Comparison of ENCODE assay signal across 10 cellular contexts in the genomic region with DNA sequence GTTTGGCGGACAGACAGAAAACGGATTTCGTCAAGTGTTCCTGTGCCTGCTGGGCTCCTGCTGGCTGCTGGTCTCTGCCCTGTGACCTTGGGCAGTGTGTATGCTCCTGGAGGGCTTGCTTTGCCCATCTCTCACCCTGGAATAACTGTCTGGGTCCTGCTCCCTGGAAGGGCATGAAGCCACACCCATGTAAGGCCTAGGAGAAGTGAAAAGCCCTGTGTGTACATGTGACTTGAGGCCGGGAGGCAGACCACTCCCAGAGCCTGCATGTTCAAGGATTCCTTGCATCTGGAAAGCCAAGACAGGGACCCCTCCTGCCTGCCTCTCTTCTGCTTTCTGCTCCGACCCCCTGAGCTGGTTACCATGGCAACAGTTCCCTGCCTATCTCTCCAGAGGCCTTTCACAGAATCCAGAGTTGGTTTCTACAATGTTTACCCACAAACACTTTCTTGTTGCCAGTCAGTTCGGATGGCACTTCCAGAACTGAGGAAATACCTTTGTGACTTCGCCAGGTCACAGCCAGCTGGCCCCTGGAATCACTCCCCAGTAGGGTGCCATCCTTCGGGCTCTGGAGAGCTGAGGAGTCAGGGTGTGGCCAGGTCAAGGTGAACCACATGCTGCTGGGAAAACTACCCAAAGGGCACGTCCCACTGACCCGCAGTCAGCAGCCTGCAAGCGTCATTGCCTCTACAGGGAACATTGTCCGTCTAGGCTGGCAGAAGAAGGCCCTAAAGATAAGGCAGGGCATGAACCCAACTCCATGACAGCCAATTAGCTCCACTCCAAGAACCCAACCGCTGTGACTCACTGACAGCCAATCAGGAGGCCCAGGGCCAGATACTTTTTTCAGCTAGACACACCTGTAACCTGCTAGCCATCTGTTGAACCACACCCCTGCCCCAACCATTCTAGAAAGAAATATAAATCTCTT. TPM values are rescaled to one million over a fixed set of nuclear protein-coding genes. Genes with fewer than 3 reads are reported as not detected.
DNase-seq lines count a peak whose midpoint lies in the region; ATAC-seq and TF ChIP-seq lines count a peak whose summit lies in the region.
"Had no signal": no experiment of that assay in that cellular context is flagged by ENCODE, and none has a peak within 500 bp of the region (broad histone marks: within the 10 kb centered on the region; RNA-seq: fewer than 3 reads in every experiment).

No MANE protein-coding gene starts in this region.

- no peaks in the 10 kb centered on the region for H4K20me1 ChIP-seq in GM23338 (replicated peaks; ENCODE audit: insufficient read depth)
- no peaks in the 10 kb centered on the region for H4K20me1 ChIP-seq in osteoblast (ENCODE audit: insufficient read depth, low read length)
- no peaks in the 10 kb centered on the region for H4K20me1 ChIP-seq in OCI-LY7 (ENCODE audit: insufficient read depth, low read length)

- ATAC-seq in GM23338 = no peak

- H3K79me2 ChIP-seq in GM23338 (replicated peaks; ENCODE audit: insufficient read depth) (no peaks in the 10 kb centered on the region), osteoblast (ENCODE audit: insufficient read depth, low read length) (no peaks in the 10 kb centered on the region), OCI-LY7 (ENCODE audit: insufficient read depth, low read depth, low read length) (no peaks in the 10 kb centered on the region)

- peaks cover 6% of the 10 kb centered on the region for H3K27me3 Mint-ChIP-seq in GM23338 (ENCODE audit: insufficient read depth, low read depth, poor library complexity)

- H3K4me2 ChIP-seq in GM23338 (no peak overlapping the region), osteoblast (ENCODE audit: insufficient read depth, low read length) (no peak overlapping the region), OCI-LY7 (ENCODE audit: low read length) (no peak overlapping the region)

- H3K9me2 ChIP-seq in GM23338 (ENCODE audit: insufficient read depth) (no peaks in the 10 kb centered on the region), OCI-LY7 (ENCODE audit: insufficient read depth, low read length) (no peaks in the 10 kb centered on the region)

- H3K9me3 Mint-ChIP-seq in GM23338 = no peaks in the 10 kb centered on the region

- peaks cover 25% of the 10 kb centered on the region for H3K4me1 Mint-ChIP-seq in GM23338

- intact Hi-C loops in OCI-LY7 (cut with micrococcal nuclease; ENCODE audit: unreplicated experiment) = no loop called here

- no peaks in the 10 kb centered on the region for H3K27me3 ChIP-seq in GM23338 (ENCODE audit: insufficient read depth)
- H3K27me3 ChIP-seq in osteoblast (ENCODE audit: insufficient read depth, low read length) = no peaks in the 10 kb centered on the region

- no TSS peak for BruUV-seq in OCI-LY7 (replicated peaks; lab: Mats Ljungman, UMichigan)

- POLR2A ChIA-PET in OCI-LY7 (lab: Charles Lee) = no interaction called here

- CTCF ChIA-PET in OCI-LY7 (lab: Charles Lee; ENCODE audit: unreplicated experiment) = no interaction called here

- H3K27ac ChIP-seq in GM23338 (ENCODE audit: low read depth) = no peak overlapping the region
- H3K27ac ChIP-seq in osteoblast (ENCODE audit: low read depth, low read length) = no peak overlapping the region
- H3K27ac ChIP-seq in OCI-LY7 (ENCODE audit: low read depth, low read length, poor library complexity, severe bottlenecking) = no peak overlapping the region

- no peak overlapping the region for H2AFZ ChIP-seq in GM23338
- no peak overlapping the region for H2AFZ ChIP-seq in osteoblast (ENCODE audit: low read length)
- H2AFZ ChIP-seq in OCI-LY7 (ENCODE audit: low read length) = no peak overlapping the region

- H3K4me1 ChIP-seq in GM23338 (ENCODE audit: insufficient read depth) = peaks cover 7% of the 10 kb centered on the region; the same call in 1 of the 2 replicates
- peaks cover 14% of the 10 kb centered on the region for H3K4me1 ChIP-seq in osteoblast (ENCODE audit: insufficient read depth, low read length)
- peaks cover under 1% of the 10 kb centered on the region for H3K4me1 ChIP-seq in OCI-LY7 (ENCODE audit: insufficient read depth, low read length, poor library complexity, severe bottlenecking)

- DNase-seq in GM23338 (ENCODE audit: low spot score) (peak; percentile 48), NCI-H2196 treated with DMSO at 0.1 percent for 48 hours (lab: John Stamatoyannopoulos, UW; ENCODE audit: unreplicated experiment) (peak; percentile 84), fibroblast of villous mesenchyme (ENCODE audit: low read depth) (peak; percentile 30), osteoblast (ENCODE audit: insufficient read length, low spot score, missing footprints) (peak; percentile 54), NCI-H526 treated with DMSO at 0.1 percent for 48 hours (lab: John Stamatoyannopoulos, UW) (no peak), OCI-LY7 (ENCODE audit: low spot score) (no peak), 8988T (no peak), GF-D8 (lab: John Stamatoyannopoulos, UW) (no peak)
- DNase-seq: foreskin fibroblast, IMR-90 had no signal

- H3K36me3 Mint-ChIP-seq in GM23338 (ENCODE audit: low read depth) = no peaks in the 10 kb centered on the region

- H3K4me3 ChIP-seq in GM23338 (no peak overlapping the region), fibroblast of villous mesenchyme (ENCODE audit: low read depth, low read length) (no peak overlapping the region), osteoblast (ENCODE audit: insufficient read depth, low read length) (no peak overlapping the region), OCI-LY7 (ENCODE audit: low read depth, low read length, poor library complexity, severe bottlenecking) (no peak overlapping the region)

- no peak for TF ChIP-seq CTCF in GM23338 (conservative IDR thresholded peaks at IDR 0.05; ENCODE audit: low read depth in 2 of 2)
- TF ChIP-seq CTCF in fibroblast of villous mesenchyme (IDR thresholded peaks at IDR 0.05; ENCODE audit: insufficient read depth, low read depth, low read length) = no peak
- TF ChIP-seq CTCF in osteoblast (IDR thresholded peaks at IDR 0.05; ENCODE audit: extremely low read depth, low read depth, low read length) = no peak
- TF ChIP-seq CTCF in OCI-LY7 (conservative IDR thresholded peaks at IDR 0.05; ENCODE audit: low read length) = no peak

- H3K4me3 Mint-ChIP-seq in GM23338 = no peak overlapping the region

- H3K36me3 ChIP-seq in GM23338 (ENCODE audit: insufficient read depth) (no peaks in the 10 kb centered on the region), osteoblast (ENCODE audit: insufficient read depth, low read length) (no peaks in the 10 kb centered on the region), OCI-LY7 (ENCODE audit: insufficient read depth, low read length) (no peaks in the 10 kb centered on the region)

- no peaks in the 10 kb centered on the region for H3F3A ChIP-seq in GM23338 (replicated peaks; ENCODE audit: low read depth)

- no peaks in the 10 kb centered on the region for H3K9me3 ChIP-seq in osteoblast (ENCODE audit: low read depth, low read length)
- no peaks in the 10 kb centered on the region for H3K9me3 ChIP-seq in OCI-LY7 (ENCODE audit: low read length)

- no peak overlapping the region for H3K27ac Mint-ChIP-seq in GM23338

TF ChIP-seq in GM23338, 12 proteins besides CTCF, POLR2A, EP300 and RAD21 (continues in another document):
- TF ChIP-seq EZH2phosphoT487 (IDR thresholded peaks at IDR 0.05; ENCODE audit: unreplicated experiment) (no peak), ZNF331 (CRISPR knock-in tag; IDR thresholded peaks at IDR 0.05; ENCODE audit: low read depth) (no peak)
- TF ChIP-seq, protein P1, sequence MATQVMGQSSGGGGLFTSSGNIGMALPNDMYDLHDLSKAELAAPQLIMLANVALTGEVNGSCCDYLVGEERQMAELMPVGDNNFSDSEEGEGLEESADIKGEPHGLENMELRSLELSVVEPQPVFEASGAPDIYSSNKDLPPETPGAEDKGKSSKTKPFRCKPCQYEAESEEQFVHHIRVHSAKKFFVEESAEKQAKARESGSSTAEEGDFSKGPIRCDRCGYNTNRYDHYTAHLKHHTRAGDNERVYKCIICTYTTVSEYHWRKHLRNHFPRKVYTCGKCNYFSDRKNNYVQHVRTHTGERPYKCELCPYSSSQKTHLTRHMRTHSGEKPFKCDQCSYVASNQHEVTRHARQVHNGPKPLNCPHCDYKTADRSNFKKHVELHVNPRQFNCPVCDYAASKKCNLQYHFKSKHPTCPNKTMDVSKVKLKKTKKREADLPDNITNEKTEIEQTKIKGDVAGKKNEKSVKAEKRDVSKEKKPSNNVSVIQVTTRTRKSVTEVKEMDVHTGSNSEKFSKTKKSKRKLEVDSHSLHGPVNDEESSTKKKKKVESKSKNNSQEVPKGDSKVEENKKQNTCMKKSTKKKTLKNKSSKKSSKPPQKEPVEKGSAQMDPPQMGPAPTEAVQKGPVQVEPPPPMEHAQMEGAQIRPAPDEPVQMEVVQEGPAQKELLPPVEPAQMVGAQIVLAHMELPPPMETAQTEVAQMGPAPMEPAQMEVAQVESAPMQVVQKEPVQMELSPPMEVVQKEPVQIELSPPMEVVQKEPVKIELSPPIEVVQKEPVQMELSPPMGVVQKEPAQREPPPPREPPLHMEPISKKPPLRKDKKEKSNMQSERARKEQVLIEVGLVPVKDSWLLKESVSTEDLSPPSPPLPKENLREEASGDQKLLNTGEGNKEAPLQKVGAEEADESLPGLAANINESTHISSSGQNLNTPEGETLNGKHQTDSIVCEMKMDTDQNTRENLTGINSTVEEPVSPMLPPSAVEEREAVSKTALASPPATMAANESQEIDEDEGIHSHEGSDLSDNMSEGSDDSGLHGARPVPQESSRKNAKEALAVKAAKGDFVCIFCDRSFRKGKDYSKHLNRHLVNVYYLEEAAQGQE (IDR thresholded peaks at IDR 0.05; ENCODE audit: unreplicated experiment) = no peak

RNA-seq across cellular contexts. Expression of a gene that starts 14.7 kb away (rescaled TPM):
- total RNA-seq in GM23338 (2014; rRNA removed; shearing (Covaris generic)) = 0.21 TPM in 1 of 2 replicates, not detected in the other
- polyA plus RNA-seq in GM23338 (2016; fragmentation: Nextera tagmentation; extraction: Ambion mirVana) = 0.08 and 0.19 TPM in 2 replicates
- under 0.01 TPM in 1 of 2 replicates, not detected in the other for total RNA-seq in fibroblast of villous mesenchyme
- not detected in 2 replicates for total RNA-seq in osteoblast
- total RNA-seq in OCI-LY7 (2014; rRNA removed; shearing (Covaris generic)) = 0.03 TPM in 1 of 2 replicates, not detected in the other
- total RNA-seq in OCI-LY7 (2022) = not detected in 2 replicates
- total RNA-seq: IMR-90 had no signal

RNA-seq across cellular contexts. Expression of a gene that starts 36.5 kb away (rescaled TPM):
- 29.7 and 30.3 TPM in 2 replicates for total RNA-seq in GM23338 (2014; rRNA removed; shearing (Covaris generic))
- polyA plus RNA-seq in GM23338 (2016; fragmentation: Nextera tagmentation; extraction: Ambion mirVana) = 28.5 and 32.7 TPM in 2 replicates
- total RNA-seq in fibroblast of villous mesenchyme = 18.7 and 28.5 TPM in 2 replicates
- total RNA-seq in osteoblast = 24.2 and 25.0 TPM in 2 replicates
- 25.1 and 25.7 TPM in 2 replicates for total RNA-seq in OCI-LY7 (2014; rRNA removed; shearing (Covaris generic))
- 44.6 and 46.1 TPM in 2 replicates for total RNA-seq in OCI-LY7 (2022)

RNA-seq across cellular contexts. Expression of a gene that starts 52.3 kb away (rescaled TPM):
- total RNA-seq in GM23338 (2014; rRNA removed; shearing (Covaris generic)) = 0.12 TPM in 1 of 2 replicates, not detected in the other
- 0.33 TPM in 1 of 2 replicates, not detected in the other for polyA plus RNA-seq in GM23338 (2016; fragmentation: Nextera tagmentation; extraction: Ambion mirVana)
- total RNA-seq in fibroblast of villous mesenchyme = not detected in 2 replicates
- total RNA-seq in osteoblast = not detected in 2 replicates
- 54.2 and 67.5 TPM in 2 replicates for total RNA-seq in OCI-LY7 (2014; rRNA removed; shearing (Covaris generic))
- total RNA-seq in OCI-LY7 (2022) = 79.1 and 83.1 TPM in 2 replicates
- total RNA-seq: IMR-90 had no signal

Comparison
In these comparisons a context has a peak if more than half of its experiments do, and no peak if none do; other contexts are left out.
1. DNase-seq: peak in GM23338 (single experiment), NCI-H2196 treated with DMSO at 0.1 percent for 48 hours (single experiment), fibroblast of villous mesenchyme (single experiment) and osteoblast (single experiment); none in NCI-H526 treated with DMSO at 0.1 percent for 48 hours (single experiment), OCI-LY7 (single experiment), 8988T (single experiment) and GF-D8 (single experiment).
2. RNA of a gene that starts 52.3 kb away (total RNA-seq): 54.2 to 83.1 TPM in OCI-LY7; 0.12 TPM in GM23338, not detected in fibroblast of villous mesenchyme and not detected in osteoblast; every median in the first group is over 10 times any median in the second.